In genomic region chr19:58098682-58098998, GRCh38 we compare ENCODE assay signal across 8 cellular contexts.
DNase-seq lines count a peak whose midpoint lies in the region; ATAC-seq lines count a peak whose summit lies in the region.

No MANE protein-coding gene starts in this region.

- no peak overlapping the region for H3K9ac ChIP-seq in iPS-15b (ENCODE audit: low read depth, low read length)

- peaks cover 3% of the 10 kb centered on the region for H3K4me1 ChIP-seq in iPS-15b (ENCODE audit: control insufficient read depth, insufficient read depth, low read length)

- no peaks in the 10 kb centered on the region for H3K9me3 ChIP-seq in iPS-15b (ENCODE audit: control insufficient read depth, insufficient read depth, low read length)

- peak overlapping the region; percentile 89 for H3K4me3 Mint-ChIP-seq in activated naive CD8-positive, alpha-beta T cell
- H3K4me3 Mint-ChIP-seq in stimulated activated naive B cell treated with anti-CD40 and anti-IgM and Interleukin-4, amounts not matched to agents 10 μg/mL and 1 μg/mL and 100 μg/mL, for 72 hours, result peak overlapping the region; percentile 85 to 89

- H3K27ac Mint-ChIP-seq in activated naive CD8-positive, alpha-beta T cell, result peak overlapping the region; percentile 96
- H3K27ac Mint-ChIP-seq in stimulated activated naive B cell treated with anti-CD40 and anti-IgM and Interleukin-4, amounts not matched to agents 10 μg/mL and 1 μg/mL and 100 μg/mL, for 72 hours, result peak overlapping the region; percentile 99

- peaks cover 17% of the 10 kb centered on the region for H3K9me3 Mint-ChIP-seq in activated naive CD8-positive, alpha-beta T cell (ENCODE audit: low read depth)
- H3K9me3 Mint-ChIP-seq in stimulated activated naive B cell treated with anti-CD40 and anti-IgM and Interleukin-4, amounts not matched to agents 10 μg/mL and 1 μg/mL and 100 μg/mL, for 72 hours, result peaks cover 5 to 9% of the 10 kb centered on the region in 2 donors

- H3K36me3 Mint-ChIP-seq in activated naive CD8-positive, alpha-beta T cell, result peaks cover 17% of the 10 kb centered on the region
- peaks cover 16 to 31% of the 10 kb centered on the region in 2 donors for H3K36me3 Mint-ChIP-seq in stimulated activated naive B cell treated with anti-CD40 and anti-IgM and Interleukin-4, amounts not matched to agents 10 μg/mL and 1 μg/mL and 100 μg/mL, for 72 hours

- peak in 1 of 2 donors; percentile 2 for ATAC-seq in stimulated activated naive B cell treated with anti-CD40 and anti-IgM and Interleukin-4, amounts not matched to agents 10 μg/mL and 1 μg/mL and 100 μg/mL, for 72 hours (replicated peaks)
- no peak for ATAC-seq in GM21529 (IDR thresholded peaks at IDR 0.05; ENCODE audit: unreplicated experiment)

- DNase-seq in NCI-H1436 (lab: John Stamatoyannopoulos, UW), result peak; percentile 20
- DNase-seq in NCI-H1436 treated with DMSO at 0.1 percent for 48 hours (lab: John Stamatoyannopoulos, UW), result no peak
- no peak for DNase-seq in stimulated activated naive B cell treated with anti-CD40 and anti-IgM and Interleukin-4, amounts not matched to agents 10 μg/mL and 1 μg/mL and 100 μg/mL, for 72 hours
- DNase-seq in NCI-H2107 treated with DMSO at 0.1 percent for 48 hours (lab: John Stamatoyannopoulos, UW; ENCODE audit: unreplicated experiment), result no peak
- DNase-seq in NCI-H524 treated with DMSO at 0.1 percent for 48 hours (lab: John Stamatoyannopoulos, UW), result no peak

- H3K4me1 Mint-ChIP-seq in activated naive CD8-positive, alpha-beta T cell (ENCODE audit: low read depth), result peaks cover 14% of the 10 kb centered on the region
- peaks cover 17 to 31% of the 10 kb centered on the region in 2 donors for H3K4me1 Mint-ChIP-seq in stimulated activated naive B cell treated with anti-CD40 and anti-IgM and Interleukin-4, amounts not matched to agents 10 μg/mL and 1 μg/mL and 100 μg/mL, for 72 hours

- H3K27me3 Mint-ChIP-seq in activated naive CD8-positive, alpha-beta T cell, result no peaks in the 10 kb centered on the region
- H3K27me3 Mint-ChIP-seq in stimulated activated naive B cell treated with anti-CD40 and anti-IgM and Interleukin-4, amounts not matched to agents 10 μg/mL and 1 μg/mL and 100 μg/mL, for 72 hours, result no peaks in the 10 kb centered on the region

- peak overlapping the region; percentile 58 for H3K4me3 ChIP-seq in iPS-15b (ENCODE audit: low read depth, low read length)

- no peaks in the 10 kb centered on the region for H3K27me3 ChIP-seq in iPS-15b (ENCODE audit: control insufficient read depth, insufficient read depth, low read length)

- H3K36me3 ChIP-seq in iPS-15b (ENCODE audit: control insufficient read depth, insufficient read depth, low read length), result peaks cover 3% of the 10 kb centered on the region
